In the genomic region with DNA sequence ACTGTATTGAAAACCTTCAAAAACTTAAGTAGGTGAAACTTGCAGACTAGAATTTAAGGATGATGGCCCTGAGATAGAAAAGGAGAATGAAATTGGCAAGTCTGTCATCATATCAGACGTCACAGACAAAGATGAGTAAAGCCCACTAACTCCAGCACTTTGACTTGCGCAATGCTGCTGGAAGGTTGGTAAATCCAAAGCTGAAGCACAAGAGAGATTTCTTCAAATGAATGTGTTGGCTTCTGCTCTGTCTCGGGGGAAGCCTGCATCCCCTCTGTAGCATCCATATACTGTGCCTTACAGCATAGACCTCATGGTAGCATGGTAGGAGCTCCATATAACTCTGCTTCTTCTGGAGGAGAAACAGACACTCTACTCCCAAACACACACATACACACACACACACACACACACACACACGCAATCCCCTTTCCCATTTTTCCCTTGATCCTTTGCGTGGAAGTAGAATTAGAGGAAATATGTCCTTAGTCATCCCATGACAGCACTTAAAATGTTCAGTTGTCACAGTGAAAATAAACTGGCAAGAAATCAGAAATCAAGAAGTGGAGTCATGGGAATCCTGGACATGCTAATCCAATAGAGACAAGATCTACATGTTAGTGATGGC, we compare ENCODE assay signal across 1 cellular context.
TF ChIP-seq lines count a peak whose summit lies in the region.

No MANE protein-coding gene starts in this region.

TF ChIP-seq in K562, 482 proteins besides CTCF, POLR2A, EP300 and RAD21:
- TF ChIP-seq PRMT5 (CRISPR knock-in tag; IDR thresholded peaks at IDR 0.05) (no peak), CREM (IDR thresholded peaks at IDR 0.05; ENCODE audit: low read depth) (0 out of 2 replicates have a peak, but pooled peaks have one; percentile 20), TFAM (CRISPR knock-in tag; conservative IDR thresholded peaks at IDR 0.05) (no peak), ZNF124 (CRISPR knock-in tag; IDR thresholded peaks at IDR 0.05) (no peak), CBX1 (IDR thresholded peaks at IDR 0.05; ENCODE audit: low read depth) (no peak), C11orf30 (IDR thresholded peaks at IDR 0.05; ENCODE audit: low read depth) (peak; percentile 6; the same call in 1 of the 2 replicates), L3MBTL2 (IDR thresholded peaks at IDR 0.05) (no peak), CEBPG (CRISPR knock-in tag; IDR thresholded peaks at IDR 0.05) (peak; percentile 88), CEBPG (tag; conservative IDR thresholded peaks at IDR 0.05 in 1 of 2, IDR thresholded peaks at IDR 0.05 in 1 of 2) (peak; percentile 98 to 99), CBX5 (IDR thresholded peaks at IDR 0.05; ENCODE audit: borderline replicate concordance, low read depth) (no peak), NR2C2 (CRISPR knock-in tag; IDR thresholded peaks at IDR 0.05) (no peak), NR2C2 (tag; IDR thresholded peaks at IDR 0.05) (0 out of 2 replicates have a peak, but pooled peaks have one; percentile 13), ILF3 (IDR thresholded peaks at IDR 0.05; ENCODE audit: borderline replicate concordance) (no peak), ZKSCAN8 (CRISPR knock-in tag; IDR thresholded peaks at IDR 0.05) (no peak), FOSL1 (tag; conservative IDR thresholded peaks at IDR 0.05) (peak; percentile 54; the same call in 1 of the 2 replicates), ZNF232 (CRISPR knock-in tag; IDR thresholded peaks at IDR 0.05) (no peak), THRAP3 (IDR thresholded peaks at IDR 0.05; ENCODE audit: borderline replicate concordance) (no peak), HNRNPL (IDR thresholded peaks at IDR 0.05; ENCODE audit: low read depth, low read length) (no peak), TRIM24 (IDR thresholded peaks at IDR 0.05) (peak; percentile 36 to 78; a peak in 2 of 4 replicates), CEBPB (tag; IDR thresholded peaks at IDR 0.05) (peak; percentile 97), NONO (IDR thresholded peaks at IDR 0.05; ENCODE audit: low read depth in 2 of 2, low read length in 1 of 2) (no peak), ZSCAN29 (IDR thresholded peaks at IDR 0.05) (no peak), IRF2 (CRISPR knock-in tag; IDR thresholded peaks at IDR 0.05) (no peak)
- TF ChIP-seq, protein P1, sequence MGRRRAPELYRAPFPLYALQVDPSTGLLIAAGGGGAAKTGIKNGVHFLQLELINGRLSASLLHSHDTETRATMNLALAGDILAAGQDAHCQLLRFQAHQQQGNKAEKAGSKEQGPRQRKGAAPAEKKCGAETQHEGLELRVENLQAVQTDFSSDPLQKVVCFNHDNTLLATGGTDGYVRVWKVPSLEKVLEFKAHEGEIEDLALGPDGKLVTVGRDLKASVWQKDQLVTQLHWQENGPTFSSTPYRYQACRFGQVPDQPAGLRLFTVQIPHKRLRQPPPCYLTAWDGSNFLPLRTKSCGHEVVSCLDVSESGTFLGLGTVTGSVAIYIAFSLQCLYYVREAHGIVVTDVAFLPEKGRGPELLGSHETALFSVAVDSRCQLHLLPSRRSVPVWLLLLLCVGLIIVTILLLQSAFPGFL (CRISPR knock-in tag; IDR thresholded peaks at IDR 0.05): no peak
- TF ChIP-seq, protein P2, sequence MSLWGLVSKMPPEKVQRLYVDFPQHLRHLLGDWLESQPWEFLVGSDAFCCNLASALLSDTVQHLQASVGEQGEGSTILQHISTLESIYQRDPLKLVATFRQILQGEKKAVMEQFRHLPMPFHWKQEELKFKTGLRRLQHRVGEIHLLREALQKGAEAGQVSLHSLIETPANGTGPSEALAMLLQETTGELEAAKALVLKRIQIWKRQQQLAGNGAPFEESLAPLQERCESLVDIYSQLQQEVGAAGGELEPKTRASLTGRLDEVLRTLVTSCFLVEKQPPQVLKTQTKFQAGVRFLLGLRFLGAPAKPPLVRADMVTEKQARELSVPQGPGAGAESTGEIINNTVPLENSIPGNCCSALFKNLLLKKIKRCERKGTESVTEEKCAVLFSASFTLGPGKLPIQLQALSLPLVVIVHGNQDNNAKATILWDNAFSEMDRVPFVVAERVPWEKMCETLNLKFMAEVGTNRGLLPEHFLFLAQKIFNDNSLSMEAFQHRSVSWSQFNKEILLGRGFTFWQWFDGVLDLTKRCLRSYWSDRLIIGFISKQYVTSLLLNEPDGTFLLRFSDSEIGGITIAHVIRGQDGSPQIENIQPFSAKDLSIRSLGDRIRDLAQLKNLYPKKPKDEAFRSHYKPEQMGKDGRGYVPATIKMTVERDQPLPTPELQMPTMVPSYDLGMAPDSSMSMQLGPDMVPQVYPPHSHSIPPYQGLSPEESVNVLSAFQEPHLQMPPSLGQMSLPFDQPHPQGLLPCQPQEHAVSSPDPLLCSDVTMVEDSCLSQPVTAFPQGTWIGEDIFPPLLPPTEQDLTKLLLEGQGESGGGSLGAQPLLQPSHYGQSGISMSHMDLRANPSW (CRISPR knock-in tag; IDR thresholded peaks at IDR 0.05): no peak
- TF ChIP-seq, protein P3, sequence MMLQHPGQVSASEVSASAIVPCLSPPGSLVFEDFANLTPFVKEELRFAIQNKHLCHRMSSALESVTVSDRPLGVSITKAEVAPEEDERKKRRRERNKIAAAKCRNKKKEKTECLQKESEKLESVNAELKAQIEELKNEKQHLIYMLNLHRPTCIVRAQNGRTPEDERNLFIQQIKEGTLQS (IDR thresholded peaks at IDR 0.05): peak; percentile 52; the same call in 1 of the 2 replicates
- TF ChIP-seq, protein P3 (CRISPR knock-in tag; conservative IDR thresholded peaks at IDR 0.05): no peak
- TF ChIP-seq, protein P4, sequence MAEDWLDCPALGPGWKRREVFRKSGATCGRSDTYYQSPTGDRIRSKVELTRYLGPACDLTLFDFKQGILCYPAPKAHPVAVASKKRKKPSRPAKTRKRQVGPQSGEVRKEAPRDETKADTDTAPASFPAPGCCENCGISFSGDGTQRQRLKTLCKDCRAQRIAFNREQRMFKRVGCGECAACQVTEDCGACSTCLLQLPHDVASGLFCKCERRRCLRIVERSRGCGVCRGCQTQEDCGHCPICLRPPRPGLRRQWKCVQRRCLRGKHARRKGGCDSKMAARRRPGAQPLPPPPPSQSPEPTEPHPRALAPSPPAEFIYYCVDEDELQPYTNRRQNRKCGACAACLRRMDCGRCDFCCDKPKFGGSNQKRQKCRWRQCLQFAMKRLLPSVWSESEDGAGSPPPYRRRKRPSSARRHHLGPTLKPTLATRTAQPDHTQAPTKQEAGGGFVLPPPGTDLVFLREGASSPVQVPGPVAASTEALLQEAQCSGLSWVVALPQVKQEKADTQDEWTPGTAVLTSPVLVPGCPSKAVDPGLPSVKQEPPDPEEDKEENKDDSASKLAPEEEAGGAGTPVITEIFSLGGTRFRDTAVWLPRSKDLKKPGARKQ (CRISPR knock-in tag; IDR thresholded peaks at IDR 0.05): no peak
